1 cellular context compared by ENCODE assay signal in the genomic region with DNA sequence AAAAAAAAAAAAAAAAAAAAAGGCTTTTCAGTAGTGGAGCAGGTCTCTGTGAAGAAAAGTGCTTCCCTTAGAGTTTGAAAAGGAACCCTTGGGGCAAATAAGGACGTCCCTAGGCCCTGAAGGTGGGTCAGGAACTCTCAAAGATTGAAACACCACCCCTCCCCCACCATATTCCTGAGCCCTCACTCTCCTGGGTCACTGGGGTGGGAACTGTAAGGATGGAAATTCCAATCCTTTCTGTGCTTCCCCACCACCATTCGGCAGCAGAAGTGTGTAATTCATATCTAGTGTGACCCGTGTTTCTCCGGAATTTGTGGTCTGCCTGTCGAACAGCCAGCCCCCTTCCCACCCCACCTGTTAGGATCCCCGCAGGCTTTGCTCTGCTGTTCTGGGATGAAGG.
TF ChIP-seq lines count a peak whose summit lies in the region.

No MANE protein-coding gene starts in this region.

TF ChIP-seq in WTC11, 78 proteins besides CTCF, POLR2A, EP300 and RAD21 (continued from another document):
- TF ChIP-seq, protein P1, sequence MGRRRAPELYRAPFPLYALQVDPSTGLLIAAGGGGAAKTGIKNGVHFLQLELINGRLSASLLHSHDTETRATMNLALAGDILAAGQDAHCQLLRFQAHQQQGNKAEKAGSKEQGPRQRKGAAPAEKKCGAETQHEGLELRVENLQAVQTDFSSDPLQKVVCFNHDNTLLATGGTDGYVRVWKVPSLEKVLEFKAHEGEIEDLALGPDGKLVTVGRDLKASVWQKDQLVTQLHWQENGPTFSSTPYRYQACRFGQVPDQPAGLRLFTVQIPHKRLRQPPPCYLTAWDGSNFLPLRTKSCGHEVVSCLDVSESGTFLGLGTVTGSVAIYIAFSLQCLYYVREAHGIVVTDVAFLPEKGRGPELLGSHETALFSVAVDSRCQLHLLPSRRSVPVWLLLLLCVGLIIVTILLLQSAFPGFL (CRISPR knock-in tag; IDR thresholded peaks at IDR 0.05; ENCODE audit: borderline replicate concordance): no peak
- no peak for TF ChIP-seq ZNF121 (CRISPR knock-in tag; IDR thresholded peaks at IDR 0.05)
- TF ChIP-seq, protein P2, sequence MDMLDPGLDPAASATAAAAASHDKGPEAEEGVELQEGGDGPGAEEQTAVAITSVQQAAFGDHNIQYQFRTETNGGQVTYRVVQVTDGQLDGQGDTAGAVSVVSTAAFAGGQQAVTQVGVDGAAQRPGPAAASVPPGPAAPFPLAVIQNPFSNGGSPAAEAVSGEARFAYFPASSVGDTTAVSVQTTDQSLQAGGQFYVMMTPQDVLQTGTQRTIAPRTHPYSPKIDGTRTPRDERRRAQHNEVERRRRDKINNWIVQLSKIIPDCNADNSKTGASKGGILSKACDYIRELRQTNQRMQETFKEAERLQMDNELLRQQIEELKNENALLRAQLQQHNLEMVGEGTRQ (CRISPR knock-in tag; IDR thresholded peaks at IDR 0.05): no peak
- no peak for TF ChIP-seq GABPB1 (CRISPR knock-in tag; IDR thresholded peaks at IDR 0.05)
- TF ChIP-seq CREB1 (CRISPR knock-in tag; IDR thresholded peaks at IDR 0.05): no peak
- TF ChIP-seq SMAD3 (CRISPR knock-in tag; IDR thresholded peaks at IDR 0.05; ENCODE audit: borderline replicate concordance): no peak
